ENCODE assay signal across 22 cellular contexts in the genomic region with DNA sequence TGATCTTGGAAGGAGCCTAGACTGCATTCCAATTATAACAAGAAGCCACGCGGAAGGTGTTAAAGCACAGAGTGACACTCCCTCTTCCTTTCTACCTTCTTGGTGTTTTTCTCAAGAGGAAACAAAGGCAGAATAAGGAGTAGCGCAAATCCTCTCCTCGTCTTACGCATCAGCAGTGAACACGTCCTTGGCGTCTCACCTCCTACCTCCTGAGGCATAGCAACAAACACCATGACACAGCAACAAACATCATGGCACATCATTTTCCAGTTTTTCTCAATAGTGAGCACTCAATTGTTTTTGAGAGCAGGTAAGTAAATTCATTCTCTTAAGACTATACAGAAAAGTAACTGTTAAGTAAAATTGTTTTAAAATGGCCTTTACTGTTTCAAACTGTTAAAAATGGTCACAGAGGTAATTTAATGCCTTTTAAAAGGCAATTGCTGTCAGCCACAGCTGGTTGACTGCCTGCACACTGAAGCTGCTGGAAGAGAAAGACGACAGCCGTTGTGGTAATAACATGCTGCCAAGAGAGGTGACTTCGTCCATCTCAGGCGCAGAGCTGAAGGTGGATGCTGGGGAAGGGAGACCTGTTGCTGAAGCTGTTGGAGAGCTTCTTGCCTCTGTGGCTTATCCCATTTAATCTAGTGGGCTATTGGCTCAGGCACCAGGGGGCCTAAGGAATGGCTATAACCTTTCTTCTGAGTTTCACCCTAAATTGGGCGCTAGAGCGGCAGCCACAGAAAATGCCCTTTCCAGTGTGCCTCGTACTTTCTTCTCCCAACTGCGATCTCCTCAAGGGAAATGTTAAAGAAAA.
DNase-seq lines count a peak whose midpoint lies in the region; ATAC-seq and TF ChIP-seq lines count a peak whose summit lies in the region.
"Had no signal": no experiment of that assay in that cellular context is flagged by ENCODE, and none has a peak within 500 bp of the region (broad histone marks: within the 10 kb centered on the region; RNA-seq: fewer than 3 reads in every experiment).

No MANE protein-coding gene starts in this region.

- 0 out of 2 replicates have a peak, but pooled peaks cover 4% of the 10 kb centered on the region for H3K4me1 ChIP-seq in GM23338 (ENCODE audit: insufficient read depth)
- peaks cover 25 to 34% (median 29%) of the 10 kb centered on the region in 3 donors for H3K4me1 ChIP-seq in skeletal muscle tissue (ENCODE audit: control insufficient read depth in 3 of 3, insufficient read depth in 3 of 3, low read length in 3 of 3)
- H3K4me1 ChIP-seq: BE2C had no signal

- H3K4me3 ChIP-seq in GM23338: no peak overlapping the region
- H3K4me3 ChIP-seq in skeletal muscle tissue (ENCODE audit: low read length in 3 of 3): peak overlapping the region; percentile 66 to 76 (median 74)

- H3K27ac ChIP-seq in GM23338 (ENCODE audit: low read depth): no peak overlapping the region
- peak overlapping the region; percentile 90 for H3K27ac ChIP-seq in skeletal muscle tissue (ENCODE audit: low read depth, low read length)

- no peaks in the 10 kb centered on the region for H3K27me3 ChIP-seq in GM23338 (ENCODE audit: insufficient read depth)
- H3K27me3 ChIP-seq in skeletal muscle tissue (ENCODE audit: control insufficient read depth in 3 of 3, insufficient read depth in 3 of 3, low read length in 3 of 3): no peaks in the 10 kb centered on the region
- H3K27me3 ChIP-seq: BE2C had no signal

- H3K9ac ChIP-seq in skeletal muscle tissue (ENCODE audit: low read depth in 1 of 3, low read length in 3 of 3): peak overlapping the region; percentile 74 to 77 (median 76)

- H4K20me1 ChIP-seq in GM23338 (replicated peaks; ENCODE audit: insufficient read depth): no peaks in the 10 kb centered on the region

- TF ChIP-seq CTCF in GM23338 (conservative IDR thresholded peaks at IDR 0.05; ENCODE audit: low read depth in 2 of 2): no peak
- TF ChIP-seq CTCF in nephron progenitor cell (IDR thresholded peaks at IDR 0.05): no peak

- peaks cover 4% of the 10 kb centered on the region; the same call in 1 of the 2 replicates for H3K9me2 ChIP-seq in GM23338 (ENCODE audit: insufficient read depth)

- peak overlapping the region; percentile 28; the same call in 1 of the 2 replicates for H2AFZ ChIP-seq in GM23338

- no peaks in the 10 kb centered on the region for H3K9me3 ChIP-seq in skeletal muscle tissue (ENCODE audit: control insufficient read depth in 3 of 3, low read length in 3 of 3)
- H3K9me3 ChIP-seq: BE2C had no signal

- H3K27me3 Mint-ChIP-seq in GM23338 (ENCODE audit: insufficient read depth, low read depth, poor library complexity) (peaks cover 4% of the 10 kb centered on the region), nephron progenitor cell (ENCODE audit: low read depth, poor library complexity) (peaks cover 7% of the 10 kb centered on the region)
- peaks cover 8% of the 10 kb centered on the region for H3K27me3 Mint-ChIP-seq in dendritic cell treated with granulocyte-macrophage colony-stimulating factor and Interleukin-4, amounts not matched to agents 40 ng/mL and 50 ng/mL, for 4 days
- H3K27me3 Mint-ChIP-seq: IgD-negative memory B cell had no signal

- H3K4me1 Mint-ChIP-seq in GM23338 (peaks cover 6% of the 10 kb centered on the region; the same call in 2 of the 3 replicates), nephron progenitor cell (peaks cover 39% of the 10 kb centered on the region)
- peaks cover 31% of the 10 kb centered on the region for H3K4me1 Mint-ChIP-seq in dendritic cell treated with granulocyte-macrophage colony-stimulating factor and Interleukin-4, amounts not matched to agents 40 ng/mL and 50 ng/mL, for 4 days (ENCODE audit: low read depth)
- H3K4me1 Mint-ChIP-seq: IgD-negative memory B cell had no signal

- H3K27ac Mint-ChIP-seq in GM23338: no peak overlapping the region
- peak overlapping the region; percentile 28 for H3K27ac Mint-ChIP-seq in dendritic cell treated with granulocyte-macrophage colony-stimulating factor and Interleukin-4, amounts not matched to agents 40 ng/mL and 50 ng/mL, for 4 days
- peak overlapping the region; percentile 56 for H3K27ac Mint-ChIP-seq in nephron progenitor cell
- H3K27ac Mint-ChIP-seq: IgD-negative memory B cell had no signal

- H3F3A ChIP-seq in GM23338 (replicated peaks; ENCODE audit: low read depth): no peaks in the 10 kb centered on the region

- DNase-seq in GM23338 (ENCODE audit: low spot score) (no peak), nephron progenitor cell (no peak), nucleus accumbens (lab: John Stamatoyannopoulos, UW) (no peak), DMS79 treated with DMSO at 0.1 percent for 48 hours (lab: John Stamatoyannopoulos, UW) (no peak), NK-92 (lab: John Stamatoyannopoulos, UW; ENCODE audit: unreplicated experiment) (no peak)
- DNase-seq: BE2C, COR-L47, EL, GF-D8, GOT3, Karpas-422, MV-4-11, NCI-H1694 treated with DMSO at 0.1 percent for 48 hours, NCI-H2081 treated with DMSO at 0.1 percent for 48 hours, NCI-H2171 treated with DMSO at 0.1 percent for 48 hours, NCI-H524 treated with DMSO at 0.1 percent for 48 hours, NCI-H82 had no signal

- no peak overlapping the region for H3K4me2 ChIP-seq in GM23338

- intact Hi-C loops in dendritic cell treated with granulocyte-macrophage colony-stimulating factor and Interleukin-4, amounts not matched to agents 40 ng/mL and 50 ng/mL, for 4 days (cut with micrococcal nuclease): no loop called here

- H3K36me3 Mint-ChIP-seq in GM23338 (ENCODE audit: low read depth) (no peaks in the 10 kb centered on the region), nephron progenitor cell (ENCODE audit: low read depth) (no peaks in the 10 kb centered on the region)
- H3K36me3 Mint-ChIP-seq in dendritic cell treated with granulocyte-macrophage colony-stimulating factor and Interleukin-4, amounts not matched to agents 40 ng/mL and 50 ng/mL, for 4 days (ENCODE audit: low read depth): no peaks in the 10 kb centered on the region
- H3K36me3 Mint-ChIP-seq: IgD-negative memory B cell had no signal

- no peaks in the 10 kb centered on the region for H3K79me2 ChIP-seq in GM23338 (replicated peaks; ENCODE audit: insufficient read depth)

- no peaks in the 10 kb centered on the region; the same call in 2 of the 3 replicates for H3K9me3 Mint-ChIP-seq in GM23338
- H3K9me3 Mint-ChIP-seq in dendritic cell treated with granulocyte-macrophage colony-stimulating factor and Interleukin-4, amounts not matched to agents 40 ng/mL and 50 ng/mL, for 4 days: no peaks in the 10 kb centered on the region
- H3K9me3 Mint-ChIP-seq in nephron progenitor cell: no peaks in the 10 kb centered on the region

- no peak overlapping the region for H3K4me3 Mint-ChIP-seq in GM23338
- no peak overlapping the region for H3K4me3 Mint-ChIP-seq in dendritic cell treated with granulocyte-macrophage colony-stimulating factor and Interleukin-4, amounts not matched to agents 40 ng/mL and 50 ng/mL, for 4 days
- H3K4me3 Mint-ChIP-seq in nephron progenitor cell: no peak overlapping the region
- H3K4me3 Mint-ChIP-seq: IgD-negative memory B cell had no signal

- H3K36me3 ChIP-seq in GM23338 (ENCODE audit: insufficient read depth): no peaks in the 10 kb centered on the region
- H3K36me3 ChIP-seq in skeletal muscle tissue (ENCODE audit: control insufficient read depth in 3 of 3, insufficient read depth in 3 of 3, low read length in 3 of 3): peaks cover 0 to 5% (median 4%) of the 10 kb centered on the region in 3 donors
- H3K36me3 ChIP-seq: BE2C had no signal

- no peak for ATAC-seq in GM23338
- ATAC-seq: HCT116, Right ventricle myocardium inferior had no signal
